Comparison of ENCODE assay signal across 32 cellular contexts in genomic region chr17:60647705-60648104, GRCh38.
"Had no signal": no experiment of that assay in that cellular context is flagged by ENCODE, and none has a peak within 500 bp of the region (broad histone marks: within the 10 kb centered on the region; RNA-seq: fewer than 3 reads in every experiment).

No MANE protein-coding gene starts in this region.

- H3K27me3 ChIP-seq: ascending aorta, cardiac muscle cell had no signal

- ATAC-seq: activated CD4-positive, alpha-beta T cell treated with anti-CD3 and anti-CD28 coated beads for 36 hours; activated CD4-positive, CD25-positive, alpha-beta regulatory T cell treated with anti-CD3 and anti-CD28 coated beads, Interleukin-2, amount 50 U/mL, for 24 hours; activated CD8-positive, alpha-beta memory T cell treated with anti-CD3 and anti-CD28 coated beads, Interleukin-2, amount 10 ng/mL, durations not matched to agents 7 days and 5 days; activated CD8-positive, alpha-beta T cell treated with anti-CD3 and anti-CD28 coated beads, Interleukin-2, amount 10 ng/mL, durations not matched to agents 7 days and 5 days; activated naive CD8-positive, alpha-beta T cell treated with anti-CD3 and anti-CD28 coated beads, Interleukin-2, amount 50 U/mL, for 24 hours had no signal

- FAIRE-seq: bronchial epithelial cell, TTC549 had no signal

- DNase-seq: activated CD4-positive, alpha-beta memory T cell treated with anti-CD3 and anti-CD28 coated beads, Interleukin-2, amount 10 ng/mL, durations not matched to agents 7 days and 5 days; activated CD4-positive, alpha-beta T cell treated with anti-CD3 and anti-CD28 coated beads for 1 hour; activated CD4-positive, alpha-beta T cell treated with anti-CD3 and anti-CD28 coated beads for 36 hours; activated CD4-positive, alpha-beta T cell treated with anti-CD3 and anti-CD28 coated beads for 48 hours; activated CD4-positive, alpha-beta T cell treated with anti-CD3 and anti-CD28 coated beads, Interleukin-2, amount 10 ng/mL, durations not matched to agents 7 days and 5 days; activated CD4-positive, alpha-beta T cell treated with anti-CD3 and anti-CD28 coated beads, Interleukin-2, amount 50 U/mL, for 48 hours; activated CD4-positive, CD25-positive, alpha-beta regulatory T cell; activated CD8-positive, alpha-beta memory T cell treated with anti-CD3 and anti-CD28 coated beads for 24 hours; activated CD8-positive, alpha-beta memory T cell treated with anti-CD3 and anti-CD28 coated beads, Interleukin-2, amount 10 ng/mL, durations not matched to agents 7 days and 5 days; activated CD8-positive, alpha-beta memory T cell treated with anti-CD3 and anti-CD28 coated beads, Interleukin-2, amount 50 U/mL, for 48 hours; activated CD8-positive, alpha-beta T cell treated with anti-CD3 and anti-CD28 coated beads, Interleukin-2, amount 10 ng/mL, durations not matched to agents 7 days and 5 days; activated effector memory CD4-positive, alpha-beta T cell treated with Interleukin-2 at 50 U/mL for 16 hours; activated gamma-delta T cell; activated naive CD4-positive, alpha-beta T cell treated with anti-CD3 and anti-CD28 coated beads, Interleukin-2, amount 10 ng/mL, durations not matched to agents 7 days and 5 days; activated naive CD4-positive, alpha-beta T cell treated with Interleukin-2 at 50 U/mL for 16 hours; activated naive CD8-positive, alpha-beta T cell treated with anti-CD3 and anti-CD28 coated beads, Interleukin-2, amount 10 ng/mL, durations not matched to agents 7 days and 5 days; activated naive CD8-positive, alpha-beta T cell treated with anti-CD3 and anti-CD28 coated beads, Interleukin-2, amount 50 U/mL, for 24 hours; activated T-cell treated with anti-CD3 and anti-CD28 coated beads, Interleukin-2, amount 50 U/mL, for 24 hours; activated T-cell treated with anti-CD3 and anti-CD28 coated beads, Interleukin-2, amount 50 U/mL, for 48 hours; amygdala; anterior cingulate cortex; caudate nucleus; cerebellar nuclear complex; T-helper 1 cell; T-helper 2 cell; T-helper 9 cell had no signal

- H3K27ac ChIP-seq: ascending aorta, cardiac muscle cell, VCaP had no signal

- H3K9me3 ChIP-seq: ascending aorta had no signal

- H3K4me3 ChIP-seq: ascending aorta, cardiac muscle cell had no signal

- H3K4me1 ChIP-seq: ascending aorta had no signal
